In genomic region chr1:107934573-107934972, GRCh38 we compare ENCODE assay signal across 13 cellular contexts. TPM values are rescaled to one million over a fixed set of nuclear protein-coding genes. Genes with fewer than 3 reads are reported as not detected.
DNase-seq lines count a peak whose midpoint lies in the region; ATAC-seq and TF ChIP-seq lines count a peak whose summit lies in the region.
"Had no signal": no experiment of that assay in that cellular context is flagged by ENCODE, and none has a peak within 500 bp of the region (broad histone marks: within the 10 kb centered on the region; RNA-seq: fewer than 3 reads in every experiment).

No MANE protein-coding gene starts in this region.

- H3K9me3 Mint-ChIP-seq in memory B cell (no peaks in the 10 kb centered on the region), chondrocyte (ENCODE audit: low read depth) (no peaks in the 10 kb centered on the region)

- peaks cover 41% of the 10 kb centered on the region for H3K4me1 Mint-ChIP-seq in memory B cell
- H3K4me1 Mint-ChIP-seq in chondrocyte (ENCODE audit: low read depth) = peaks cover 11% of the 10 kb centered on the region

- no peaks in the 10 kb centered on the region for H3K27me3 ChIP-seq in MM.1S (replicated peaks; ENCODE audit: insufficient read depth, low read length)
- H3K27me3 ChIP-seq: uterus had no signal

- H3K9me2 ChIP-seq in MM.1S (replicated peaks; ENCODE audit: insufficient read depth, low read length) = no peaks in the 10 kb centered on the region

- peak overlapping the region; percentile 17 for H3K27ac Mint-ChIP-seq in memory B cell
- no peak overlapping the region for H3K27ac Mint-ChIP-seq in chondrocyte (ENCODE audit: unreplicated experiment)

- H3K36me3 Mint-ChIP-seq in memory B cell (peaks cover 3% of the 10 kb centered on the region), chondrocyte (ENCODE audit: low read depth) (no peaks in the 10 kb centered on the region)

- no peaks in the 10 kb centered on the region for H3K79me2 ChIP-seq in MM.1S (ENCODE audit: low read length)

- TF ChIP-seq CTCF in GM12865 (IDR thresholded peaks at IDR 0.05; ENCODE audit: insufficient read depth, low read depth, low read length, missing control alignments) = no peak
- TF ChIP-seq CTCF in MM.1S (IDR thresholded peaks at IDR 0.05; ENCODE audit: low read length) = no peak
- TF ChIP-seq CTCF in chondrocyte (IDR thresholded peaks at IDR 0.05) = no peak

- H3K4me3 ChIP-seq in GM12865 (ENCODE audit: low read depth, low read length) (peak overlapping the region; percentile 31), MM.1S (ENCODE audit: low read length) (peak overlapping the region; percentile 50)
- H3K4me3 ChIP-seq: uterus had no signal

- H3K27ac ChIP-seq in MM.1S (ENCODE audit: low read length) = peak overlapping the region; percentile 85
- H3K27ac ChIP-seq: uterus had no signal

- H3F3A ChIP-seq in MM.1S (ENCODE audit: insufficient read depth, low read length) = peaks cover 32% of the 10 kb centered on the region

- H3K4me1 ChIP-seq in MM.1S (ENCODE audit: low read length) = peaks cover 27% of the 10 kb centered on the region
- H3K4me1 ChIP-seq: uterus had no signal

- H3K4me3 Mint-ChIP-seq in memory B cell = peak overlapping the region; percentile 72
- no peak overlapping the region for H3K4me3 Mint-ChIP-seq in chondrocyte (ENCODE audit: unreplicated experiment)

- H3K27me3 Mint-ChIP-seq in memory B cell (no peaks in the 10 kb centered on the region), chondrocyte (ENCODE audit: low read depth) (no peaks in the 10 kb centered on the region)

- H3K4me2 ChIP-seq in MM.1S (ENCODE audit: low read depth, low read length) = peak overlapping the region; percentile 89

- no peak overlapping the region for H2AFZ ChIP-seq in MM.1S (ENCODE audit: low read length)

- no peaks in the 10 kb centered on the region for H4K20me1 ChIP-seq in MM.1S (ENCODE audit: insufficient read depth, low read length)

- peak; percentile 43 for ATAC-seq in GM21515 (IDR thresholded peaks at IDR 0.05; ENCODE audit: unreplicated experiment)
- ATAC-seq in memory B cell (ENCODE audit: low read depth) = no peak
- ATAC-seq in GM18873 (IDR thresholded peaks at IDR 0.05; ENCODE audit: low FRiP score, unreplicated experiment) = no peak

- no peaks in the 10 kb centered on the region for H3K36me3 ChIP-seq in MM.1S (replicated peaks; ENCODE audit: insufficient read depth, low read length)
- H3K36me3 ChIP-seq: uterus had no signal

- DNase-seq in GM12865 (ENCODE audit: low read depth) (peak; percentile 74), MM.1S (peak; percentile 45), memory B cell (ENCODE audit: low spot score in 2 of 2) (no peak), chondrocyte (ENCODE audit: low spot score) (no peak), NCI-H345 (lab: John Stamatoyannopoulos, UW) (no peak)
- no peak for DNase-seq in stimulated activated naive CD4-positive, alpha-beta T cell treated with Interleukin-2 at 50 U/mL for 16 hours (lab: John Stamatoyannopoulos, UW)
- DNase-seq: anterior cingulate cortex, DMS79, NCI-H82, occipital lobe, uterus had no signal

- H3K9ac ChIP-seq in MM.1S (ENCODE audit: low read length) = peak overlapping the region; percentile 37; the same call in 1 of the 2 replicates

- no peaks in the 10 kb centered on the region for H3K9me3 ChIP-seq in MM.1S (replicated peaks; ENCODE audit: insufficient read depth, low read length)
- H3K9me3 ChIP-seq: uterus had no signal

RNA-seq across cellular contexts. Expression of gene VAV3, which starts 30.4 kb away (rescaled TPM):
- 0.12 TPM in 1 of 3 replicates, not detected in the others for total RNA-seq in chondrocyte

Comparison
In these comparisons a context has a peak if more than half of its experiments do, and no peak if none do; other contexts are left out.
1. DNase-seq: peak in GM12865 (single experiment) and MM.1S (single experiment); none in memory B cell (0 of 2), chondrocyte (single experiment), stimulated activated naive CD4-positive, alpha-beta T cell treated with Interleukin-2 at 50 U/mL for 16 hours (single experiment) and NCI-H345 (single experiment).